8 cellular contexts compared by ENCODE assay signal in the genomic region with DNA sequence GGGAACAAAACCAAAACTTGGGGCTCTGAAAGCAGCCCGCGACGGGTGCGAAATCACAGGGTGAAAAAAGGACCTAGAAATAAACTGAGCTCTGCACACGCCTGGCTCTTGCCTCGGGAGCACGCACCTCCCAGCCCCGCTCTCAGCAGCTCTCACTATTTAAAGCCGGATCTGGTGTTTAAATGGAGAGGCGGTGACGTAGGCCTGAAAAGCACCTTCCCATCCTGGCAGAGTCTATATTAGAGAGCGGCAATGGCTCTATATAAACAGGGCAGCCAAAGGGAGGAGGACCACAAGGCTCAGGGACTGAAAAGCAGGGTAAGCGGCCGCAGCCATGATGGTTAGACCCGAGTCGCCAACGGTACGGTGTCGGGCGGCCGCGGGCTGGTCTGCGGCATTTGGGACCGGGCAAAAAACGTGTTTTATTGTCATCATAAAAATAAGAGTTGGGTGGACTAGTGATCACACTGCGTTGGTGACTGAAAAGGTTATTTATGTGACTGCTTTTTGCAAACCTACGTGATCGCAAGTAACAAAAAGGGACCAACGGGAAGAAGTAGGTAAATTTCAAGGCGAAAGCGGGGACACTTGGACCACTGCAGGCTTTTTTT. TPM values are rescaled to one million over a fixed set of nuclear protein-coding genes. Genes with fewer than 3 reads are reported as not detected.
A peak's percentile ranks its signal among the peaks of the same experiment; 100 is the strongest.
DNase-seq lines count a peak whose midpoint lies in the region; ATAC-seq and TF ChIP-seq lines count a peak whose summit lies in the region.

No MANE protein-coding gene starts in this region.

- intact Hi-C loops in testis (cut with DNase I; ENCODE audit: low total_unique reads): no loop called here

- peak overlapping the region; percentile 100 for H3K27ac Mint-ChIP-seq in activated naive CD8-positive, alpha-beta T cell treated with anti-CD3 and anti-CD28 coated beads for 36 hours

- H3K36me3 ChIP-seq in testis (ENCODE audit: low read depth, missing control alignments): no peaks in the 10 kb centered on the region

- ATAC-seq in HG02642 (IDR thresholded peaks at IDR 0.05; ENCODE audit: poor library complexity, unreplicated experiment) (peak; percentile 56), omental fat pad (ENCODE audit: low FRiP score) (peak; percentile 83)

- H3K9me3 Mint-ChIP-seq in activated naive CD8-positive, alpha-beta T cell treated with anti-CD3 and anti-CD28 coated beads for 36 hours: no peaks in the 10 kb centered on the region

- peak overlapping the region; percentile 100 for H3K4me3 Mint-ChIP-seq in activated naive CD8-positive, alpha-beta T cell treated with anti-CD3 and anti-CD28 coated beads for 36 hours

- H3K4me3 ChIP-seq in testis: peak overlapping the region; percentile 90 to 94

- H3K36me3 Mint-ChIP-seq in activated naive CD8-positive, alpha-beta T cell treated with anti-CD3 and anti-CD28 coated beads for 36 hours: peaks cover 30% of the 10 kb centered on the region

- peak; percentile 99 for DNase-seq in NCI-H1105 (lab: John Stamatoyannopoulos, UW)
- DNase-seq in SKM-1 (lab: John Stamatoyannopoulos, UW; ENCODE audit: unreplicated experiment): peak; percentile 48
- DNase-seq in activated naive CD8-positive, alpha-beta T cell treated with anti-CD3 and anti-CD28 coated beads for 36 hours: peak; percentile 85
- DNase-seq in glomerular visceral epithelial cell (ENCODE audit: extremely low spot score): peak; percentile 98
- peak; percentile 88 for DNase-seq in omental fat pad (ENCODE audit: low spot score)
- DNase-seq in testis: peak; percentile 97

- TF ChIP-seq POLR2A in GM10847 (IDR thresholded peaks at IDR 0.05; ENCODE audit: extremely low read depth, insufficient read length) (peak; percentile 96), testis (IDR thresholded peaks at IDR 0.05) (peak; percentile 94)

- H3K27ac ChIP-seq in testis: peak overlapping the region; percentile 99

- peaks cover 32% of the 10 kb centered on the region for H3K4me1 ChIP-seq in testis

- H3K4me1 Mint-ChIP-seq in activated naive CD8-positive, alpha-beta T cell treated with anti-CD3 and anti-CD28 coated beads for 36 hours: peaks cover 24% of the 10 kb centered on the region

- H3K27me3 Mint-ChIP-seq in activated naive CD8-positive, alpha-beta T cell treated with anti-CD3 and anti-CD28 coated beads for 36 hours: peaks cover 4% of the 10 kb centered on the region

- H3K9me3 ChIP-seq in testis: no peaks in the 10 kb centered on the region

- H3K27me3 ChIP-seq in testis: no peaks in the 10 kb centered on the region

- 0% methylated on average over 31 of the region's 31 CpGs for WGBS in testis, 2 donors

- TF ChIP-seq CTCF in omental fat pad (IDR thresholded peaks at IDR 0.05) (no peak), testis (IDR thresholded peaks at IDR 0.05) (no peak)

RNA-seq across cellular contexts. Expression of gene GTF2A1, which starts 1.4 kb away (rescaled TPM):
- 10 to 100 TPM; 42.5 TPM for total RNA-seq in activated naive CD8-positive, alpha-beta T cell treated with anti-CD3 and anti-CD28 coated beads for 36 hours
- total RNA-seq in omental fat pad: 10 to 100 TPM; 17.4 to 32.0 (median 22.8) TPM
- total RNA-seq in testis: 10 to 100 TPM; 52.9 to 66.0 TPM
- 50.2 TPM for polyA plus RNA-seq in testis (ENCODE audit: insufficient read depth, low read depth, low replicate concordance)

Comparison
In these comparisons a context has a peak if more than half of its experiments do, and no peak if none do; other contexts are left out.
1. Peak in every context shown above with its lines: DNase-seq, ATAC-seq, H3K4me3 ChIP-seq and H3K27ac ChIP-seq.
2. DNase-seq: peak in every context shown above with its lines; median percentile 99 in NCI-H1105; 98 in glomerular visceral epithelial cell; 97 in testis; 88 in omental fat pad; 85 in activated naive CD8-positive, alpha-beta T cell treated with anti-CD3 and anti-CD28 coated beads for 36 hours; 48 in SKM-1.